In the genomic region with DNA sequence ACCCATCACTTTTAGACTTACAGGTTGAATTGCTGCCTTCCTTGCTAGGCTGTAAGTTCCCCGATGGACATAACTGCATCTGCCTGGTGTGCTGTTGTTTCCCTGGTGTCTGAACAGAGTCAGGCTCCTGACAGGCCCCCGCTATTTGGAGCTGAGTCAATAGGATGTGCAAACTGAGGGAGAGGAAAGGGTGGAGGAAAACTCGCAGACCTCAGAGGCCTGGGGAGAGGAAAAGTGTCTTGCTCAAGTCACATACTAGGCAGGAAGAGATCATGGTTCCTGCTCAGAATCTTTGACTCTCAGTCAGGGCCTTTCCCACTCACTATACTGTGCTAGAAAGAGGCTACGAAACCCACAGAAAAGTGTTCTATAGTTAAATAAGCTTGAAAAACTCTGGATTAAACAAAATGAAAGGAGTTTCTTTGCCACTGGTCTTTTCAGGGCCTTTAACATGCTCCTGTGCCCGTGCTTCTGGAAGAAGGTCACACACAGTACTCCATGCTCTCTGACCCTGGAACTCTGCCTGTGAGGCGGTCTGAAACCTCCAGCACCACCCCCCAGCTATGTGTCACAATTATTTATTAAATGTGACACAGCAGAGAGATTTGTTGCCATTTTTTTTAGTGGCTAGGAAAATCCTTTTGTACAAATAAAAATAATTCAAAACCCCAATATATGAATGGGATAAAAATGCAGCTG, we compare ENCODE assay signal across 22 cellular contexts. TPM values are rescaled to one million over a fixed set of nuclear protein-coding genes. Genes with fewer than 3 reads are reported as not detected.
DNase-seq lines count a peak whose midpoint lies in the region; ATAC-seq, FAIRE-seq and TF ChIP-seq lines count a peak whose summit lies in the region.
"Had no signal": no experiment of that assay in that cellular context is flagged by ENCODE, and none has a peak within 500 bp of the region (broad histone marks: within the 10 kb centered on the region; RNA-seq: fewer than 3 reads in every experiment).

No MANE protein-coding gene starts in this region.

- H3K27me3 ChIP-seq in astrocyte (ENCODE audit: insufficient read depth, low read length) (no peaks in the 10 kb centered on the region), osteoblast (ENCODE audit: insufficient read depth, low read length) (no peaks in the 10 kb centered on the region)
- H3K27me3 ChIP-seq: colonic mucosa had no signal

- no peaks in the 10 kb centered on the region for H3K79me2 ChIP-seq in astrocyte (ENCODE audit: insufficient read depth, low read length)
- no peaks in the 10 kb centered on the region for H3K79me2 ChIP-seq in osteoblast (ENCODE audit: insufficient read depth, low read length)

- DNase-seq in EH (ENCODE audit: low read depth), result peak; percentile 14
- no peak for DNase-seq in astrocyte (ENCODE audit: low read depth)
- peak; percentile 2 for DNase-seq in fibroblast of peridontal ligament (ENCODE audit: extremely low read depth)
- DNase-seq in osteoblast (ENCODE audit: insufficient read length, low spot score, missing footprints), result peak; percentile 85
- no peak for DNase-seq in ecto neural progenitor cell (ENCODE audit: low spot score)
- DNase-seq: colonic mucosa, GDM1, kidney glomerular epithelial cell, NCI-H1694 treated with DMSO at 0.1 percent for 48 hours, NCI-H446, RPMI8226, T-cell, WERI-Rb-1 had no signal

- no peaks in the 10 kb centered on the region for H3K36me3 ChIP-seq in astrocyte (ENCODE audit: insufficient read depth, low read length)
- no peaks in the 10 kb centered on the region for H3K36me3 ChIP-seq in osteoblast (ENCODE audit: insufficient read depth, low read length)
- H3K36me3 ChIP-seq: colonic mucosa, WERI-Rb-1 had no signal

- H3K4me1 Mint-ChIP-seq in astrocyte (ENCODE audit: low read depth, unreplicated experiment), result peaks cover 5% of the 10 kb centered on the region

- TF ChIP-seq CTCF in astrocyte (IDR thresholded peaks at IDR 0.05; ENCODE audit: insufficient read depth, low read depth, low read length) (no peak), osteoblast (IDR thresholded peaks at IDR 0.05; ENCODE audit: extremely low read depth, low read depth, low read length) (no peak)

- H3K4me1 ChIP-seq in astrocyte (ENCODE audit: insufficient read depth, low read length) (no peaks in the 10 kb centered on the region), osteoblast (ENCODE audit: insufficient read depth, low read length) (no peaks in the 10 kb centered on the region)
- H3K4me1 ChIP-seq: colonic mucosa had no signal

- H2AFZ ChIP-seq in astrocyte (ENCODE audit: low read depth, low read length) (no peak overlapping the region), osteoblast (ENCODE audit: low read length) (no peak overlapping the region)

- no peak overlapping the region for H3K9ac ChIP-seq in astrocyte (ENCODE audit: low read length)

- no peaks in the 10 kb centered on the region for H3K36me3 Mint-ChIP-seq in astrocyte (ENCODE audit: low read depth, unreplicated experiment)

- H3K9me3 ChIP-seq in astrocyte (ENCODE audit: insufficient read depth, low read depth, low read length) (no peaks in the 10 kb centered on the region), osteoblast (ENCODE audit: low read depth, low read length) (no peaks in the 10 kb centered on the region)
- H3K9me3 ChIP-seq: colonic mucosa had no signal

- H3K27me3 Mint-ChIP-seq in astrocyte (ENCODE audit: low read depth, unreplicated experiment), result peaks cover 3% of the 10 kb centered on the region
- H3K27me3 Mint-ChIP-seq: stimulated activated naive CD8-positive, alpha-beta T cell treated with anti-CD3 and anti-CD28 coated beads, Interleukin-15, Interleukin-2, amounts not matched to agents 100 ng/mL and 50 ng/mL, for 24 hours; T-cell had no signal

- no peak overlapping the region for H3K4me3 ChIP-seq in astrocyte (ENCODE audit: insufficient read depth, low read depth, low read length)
- no peak overlapping the region for H3K4me3 ChIP-seq in osteoblast (ENCODE audit: insufficient read depth, low read length)
- H3K4me3 ChIP-seq: colonic mucosa had no signal

- H3K4me2 ChIP-seq in astrocyte (ENCODE audit: low read length) (no peak overlapping the region), osteoblast (ENCODE audit: insufficient read depth, low read length) (no peak overlapping the region)

- no peaks in the 10 kb centered on the region for H4K20me1 ChIP-seq in astrocyte (ENCODE audit: insufficient read depth, low read length)
- no peaks in the 10 kb centered on the region for H4K20me1 ChIP-seq in osteoblast (ENCODE audit: insufficient read depth, low read length)

- FAIRE-seq in astrocyte (lab: Jason Lieb, UNC), result no peak
- FAIRE-seq: D721Med had no signal

- peak overlapping the region; percentile 72 for H3K27ac Mint-ChIP-seq in astrocyte (ENCODE audit: unreplicated experiment)
- H3K27ac Mint-ChIP-seq: activated T-helper 2 cell treated with anti-CD3 and anti-CD28 coated beads, Interferon-gamma antibody, Interleukin-2, Interleukin-4, amounts not matched to agents 10 μg/mL and 5 μg/mL and 100 μg/mL, durations not matched to agents 14 hours and 24 hours and 36 hours; stimulated activated naive CD8-positive, alpha-beta T cell treated with anti-CD3 and anti-CD28 coated beads, Interleukin-15, Interleukin-2, amounts not matched to agents 100 ng/mL and 50 ng/mL, for 24 hours had no signal

- H3K4me3 Mint-ChIP-seq in astrocyte (ENCODE audit: unreplicated experiment), result no peak overlapping the region
- H3K4me3 Mint-ChIP-seq: stimulated activated naive CD8-positive, alpha-beta T cell treated with anti-CD3 and anti-CD28 coated beads, Interleukin-15, Interleukin-2, amounts not matched to agents 100 ng/mL and 50 ng/mL, for 24 hours; T-cell had no signal

- H3K27ac ChIP-seq in astrocyte (ENCODE audit: low read depth, low read length) (no peak overlapping the region), osteoblast (ENCODE audit: low read depth, low read length) (no peak overlapping the region)
- H3K27ac ChIP-seq: colonic mucosa, WERI-Rb-1 had no signal

- H3K9me3 Mint-ChIP-seq in astrocyte (ENCODE audit: unreplicated experiment), result no peaks in the 10 kb centered on the region
- H3K9me3 Mint-ChIP-seq: activated T-helper 2 cell treated with anti-CD3 and anti-CD28 coated beads, Interferon-gamma antibody, Interleukin-2, Interleukin-4, amounts not matched to agents 10 μg/mL and 5 μg/mL and 100 μg/mL, durations not matched to agents 14 hours and 24 hours and 36 hours; stimulated activated naive CD8-positive, alpha-beta T cell treated with anti-CD3 and anti-CD28 coated beads, Interleukin-15, Interleukin-2, amounts not matched to agents 100 ng/mL and 50 ng/mL, for 24 hours; T-cell had no signal

- ATAC-seq in HG03439 (IDR thresholded peaks at IDR 0.05; ENCODE audit: unreplicated experiment) (no peak), HG03571 (IDR thresholded peaks at IDR 0.05; ENCODE audit: unreplicated experiment) (no peak), HG03442 (IDR thresholded peaks at IDR 0.05; ENCODE audit: unreplicated experiment) (no peak)
- ATAC-seq: esophagus mucosa, T-cell had no signal

RNA-seq across cellular contexts. Expression of gene CDCP2, which starts 20.0 kb away (rescaled TPM):
- total RNA-seq in astrocyte (not detected in 2 replicates), osteoblast (not detected in 2 replicates)
- total RNA-seq: activated T-helper 2 cell treated with anti-CD3 and anti-CD28 coated beads, Interferon-gamma antibody, Interleukin-2, Interleukin-4, amounts not matched to agents 10 μg/mL and 5 μg/mL and 100 μg/mL, durations not matched to agents 14 hours and 24 hours and 36 hours; esophagus mucosa; H4; M059J had no signal

RNA-seq across cellular contexts. Expression of gene CYB5RL, which starts 27.1 kb away (rescaled TPM):
- total RNA-seq in astrocyte (3.9 TPM in 2 replicates), osteoblast (10.3 and 11.6 TPM in 2 replicates)

RNA-seq across cellular contexts. Expression of gene MRPL37, which starts 27.2 kb away (rescaled TPM):
- total RNA-seq in astrocyte (80.0 and 81.4 TPM in 2 replicates), osteoblast (88.7 and 96.7 TPM in 2 replicates)

Comparison
In these comparisons a context has a peak if more than half of its experiments do, and no peak if none do; other contexts are left out.
1. DNase-seq: peak in EH (single experiment), fibroblast of peridontal ligament (single experiment) and osteoblast (single experiment); none in astrocyte (single experiment) and ecto neural progenitor cell (single experiment).